Comparison of ENCODE assay signal across 18 cellular contexts in genomic region chr14:71583246-71583645, GRCh38.
A peak's percentile ranks its signal among the peaks of the same experiment; 100 is the strongest.
DNase-seq lines count a peak whose midpoint lies in the region; ATAC-seq and TF ChIP-seq lines count a peak whose summit lies in the region.
"Had no signal": no experiment of that assay in that cellular context is flagged by ENCODE, and none has a peak within 500 bp of the region (broad histone marks: within the 10 kb centered on the region; RNA-seq: fewer than 3 reads in every experiment).

No MANE protein-coding gene starts in this region.

- POLR2A ChIA-PET in A673 (lab: Charles Lee; ENCODE audit: low non-redundant PET): no interaction called here

- TF ChIP-seq CTCF in A673 (conservative IDR thresholded peaks at IDR 0.05; ENCODE audit: low read depth, low read length) (no peak), HL-60 (IDR thresholded peaks at IDR 0.05; ENCODE audit: insufficient read depth, low read length) (no peak), lower lobe of right lung (IDR thresholded peaks at IDR 0.05) (no peak)

- H3K36me3 ChIP-seq in A673 (ENCODE audit: insufficient read depth, low read length, poor library complexity, severe bottlenecking) (no peaks in the 10 kb centered on the region), lower lobe of right lung (no peaks in the 10 kb centered on the region)
- H3K36me3 ChIP-seq: gastroesophageal sphincter had no signal

- ATAC-seq in SK-N-SH treated with all-trans-retinoic acid at 6 μM for 48 hours (peak; percentile 64; the same call in 1 of the 3 replicates), lower lobe of right lung (peak; percentile 23 to 67), HG02981 (IDR thresholded peaks at IDR 0.05; ENCODE audit: unreplicated experiment) (no peak)
- ATAC-seq: gastroesophageal sphincter had no signal

- BruUV-seq in A673 (replicated peaks; lab: Mats Ljungman, UMichigan): no TSS peak

- intact Hi-C loops in A673 (cut with micrococcal nuclease; ENCODE audit: unreplicated experiment) (loop anchor here (2.0 kb wide), 1 partner anchor 68 kb away; no protein-coding TSS in a partner anchor), lower lobe of right lung (cut with DNase I) (no loop called here)

- H3K9me3 ChIP-seq in A673 (ENCODE audit: low read depth, low read length, poor library complexity, severe bottlenecking) (no peaks in the 10 kb centered on the region), lower lobe of right lung (no peaks in the 10 kb centered on the region)
- H3K9me3 ChIP-seq: gastroesophageal sphincter had no signal

- CTCF ChIA-PET in A673 (lab: Charles Lee): no interaction called here

- H3K4me3 ChIP-seq in A673 (ENCODE audit: low read depth, low read length, poor library complexity, severe bottlenecking) (no peak overlapping the region), HL-60 (replicated peaks; ENCODE audit: insufficient read depth, low read length) (no peak overlapping the region), lower lobe of right lung (no peak overlapping the region)
- H3K4me3 ChIP-seq: dorsolateral prefrontal cortex, gastroesophageal sphincter had no signal

- H3K27ac ChIP-seq in A673 (ENCODE audit: low read depth, low read length, poor library complexity, severe bottlenecking): peak overlapping the region; percentile 73
- H3K27ac ChIP-seq in HL-60 (replicated peaks): peak overlapping the region; percentile 21; the same call in 1 of the 2 replicates
- H3K27ac ChIP-seq in lower lobe of right lung: no peak overlapping the region
- H3K27ac ChIP-seq: gastroesophageal sphincter had no signal

- peaks cover 83% of the 10 kb centered on the region for H3K4me1 ChIP-seq in A673 (ENCODE audit: insufficient read depth, low read length, poor library complexity, severe bottlenecking)
- H3K4me1 ChIP-seq in lower lobe of right lung: peaks cover 24% of the 10 kb centered on the region

- no peak for DNase-seq in A673 (ENCODE audit: low spot score)
- peak; percentile 8 to 43 for DNase-seq in HL-60 (ENCODE audit: low read depth in 1 of 2, low spot score in 1 of 2)
- DNase-seq in lower lobe of right lung: no peak
- DNase-seq in nucleus accumbens (lab: John Stamatoyannopoulos, UW): no peak
- DNase-seq in SHP77 (lab: John Stamatoyannopoulos, UW): no peak
- no peak for DNase-seq in AG08395 (ENCODE audit: low spot score)
- DNase-seq: ACHN; CD4-positive, alpha-beta memory T cell; DMS153; dorsolateral prefrontal cortex; erythroblast; NCI-H1092 treated with DMSO at 0.1 percent for 48 hours; NCI-H526 treated with DMSO at 0.1 percent for 48 hours; nephron progenitor cell; substantia nigra had no signal

- H3K27me3 ChIP-seq in A673 (replicated peaks; ENCODE audit: insufficient read depth, low read depth, low read length, poor library complexity): no peaks in the 10 kb centered on the region
- H3K27me3 ChIP-seq in HL-60 (ENCODE audit: insufficient read depth, poor library complexity, severe bottlenecking): no peaks in the 10 kb centered on the region
- H3K27me3 ChIP-seq in lower lobe of right lung (ENCODE audit: low read depth): no peaks in the 10 kb centered on the region
- H3K27me3 ChIP-seq: dorsolateral prefrontal cortex, gastroesophageal sphincter had no signal

TF ChIP-seq in SK-N-SH treated with all-trans-retinoic acid at 6 μM for 48 hours, 23 proteins besides CTCF, POLR2A, EP300 and RAD21:
- TF ChIP-seq ZNF70 (CRISPR knock-in tag; IDR thresholded peaks at IDR 0.05) (no peak), CSDC2 (CRISPR knock-in tag; IDR thresholded peaks at IDR 0.05) (no peak)
TF ChIP-seq in SK-N-SH treated with all-trans-retinoic acid at 6 μM for 48 hours: peak in this region for 0.

Comparison
In these comparisons a context has a peak if more than half of its experiments do, and no peak if none do; other contexts are left out.
1. DNase-seq: peak in HL-60 (2 of 2); none in A673 (single experiment), lower lobe of right lung (single experiment), nucleus accumbens (0 of 56), SHP77 (0 of 2) and AG08395 (single experiment).